In the genomic region with DNA sequence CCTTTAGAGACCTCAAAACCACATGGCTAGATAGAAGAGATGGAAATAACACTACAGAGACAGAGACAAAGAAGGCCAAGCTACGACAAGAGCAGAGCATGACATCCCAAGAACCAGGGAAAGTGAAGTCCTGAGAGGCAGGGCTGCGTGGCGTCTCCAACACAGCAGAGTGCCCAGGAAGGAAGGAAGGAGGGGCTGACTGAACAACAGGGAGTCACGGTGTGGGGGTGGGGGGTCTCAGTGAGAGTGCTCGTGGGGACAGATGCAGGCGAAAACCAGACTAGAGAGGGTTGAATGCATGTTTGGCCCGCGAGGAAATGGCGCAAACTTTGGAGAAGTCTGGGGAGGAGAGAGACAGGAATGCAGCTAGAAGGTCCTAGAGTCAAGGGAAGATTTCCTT, we compare ENCODE assay signal across 25 cellular contexts. TPM values are rescaled to one million over a fixed set of nuclear protein-coding genes. Genes with fewer than 3 reads are reported as not detected.
"Had no signal": no experiment of that assay in that cellular context is flagged by ENCODE, and none has a peak within 500 bp of the region (broad histone marks: within the 10 kb centered on the region; RNA-seq: fewer than 3 reads in every experiment).

No MANE protein-coding gene starts in this region.

- H3K36me3 Mint-ChIP-seq: IgD-negative memory B cell had no signal

- H3K27me3 ChIP-seq: SJSA1 had no signal

- H3K9ac ChIP-seq: KMS-11 had no signal

- H3K36me3 ChIP-seq: SJSA1 had no signal

- H3K4me2 ChIP-seq: KMS-11 had no signal

- H3K4me1 ChIP-seq: SJSA1 had no signal

- ATAC-seq: K562 had no signal

- H3K4me1 Mint-ChIP-seq: IgD-negative memory B cell had no signal

- H3K4me3 ChIP-seq: K562, SJSA1, SK-N-MC had no signal

- H3K27ac ChIP-seq: HL-60, KMS-11, SJSA1, SK-N-MC had no signal

- DNase-seq: Kasumi-1, MM.1S, NCI-H1092 treated with DMSO at 0.1 percent for 48 hours, NCI-H1436, NCI-H187, NCI-H2029, NCI-H2081 treated with DMSO at 0.1 percent for 48 hours, NCI-H2171, NCI-H226, NCI-H446, NCI-H510A, NCI-H524 treated with DMSO at 0.1 percent for 48 hours, NCI-H69, NCI-H774, Right ventricle myocardium superior, RPMI8226, SIG-M5 had no signal

- H3K4me3 Mint-ChIP-seq: IgD-negative memory B cell had no signal

- FAIRE-seq: HTR-8/SVneo, K562, RCC 7860 had no signal

- H3K27ac Mint-ChIP-seq: IgD-negative memory B cell had no signal

- H3K9me3 ChIP-seq: SJSA1 had no signal

RNA-seq across cellular contexts. Expression of a gene that starts 44.0 kb away (rescaled TPM):
- polyA plus RNA-seq: IgD-negative memory B cell had no signal
